In the genomic region with DNA sequence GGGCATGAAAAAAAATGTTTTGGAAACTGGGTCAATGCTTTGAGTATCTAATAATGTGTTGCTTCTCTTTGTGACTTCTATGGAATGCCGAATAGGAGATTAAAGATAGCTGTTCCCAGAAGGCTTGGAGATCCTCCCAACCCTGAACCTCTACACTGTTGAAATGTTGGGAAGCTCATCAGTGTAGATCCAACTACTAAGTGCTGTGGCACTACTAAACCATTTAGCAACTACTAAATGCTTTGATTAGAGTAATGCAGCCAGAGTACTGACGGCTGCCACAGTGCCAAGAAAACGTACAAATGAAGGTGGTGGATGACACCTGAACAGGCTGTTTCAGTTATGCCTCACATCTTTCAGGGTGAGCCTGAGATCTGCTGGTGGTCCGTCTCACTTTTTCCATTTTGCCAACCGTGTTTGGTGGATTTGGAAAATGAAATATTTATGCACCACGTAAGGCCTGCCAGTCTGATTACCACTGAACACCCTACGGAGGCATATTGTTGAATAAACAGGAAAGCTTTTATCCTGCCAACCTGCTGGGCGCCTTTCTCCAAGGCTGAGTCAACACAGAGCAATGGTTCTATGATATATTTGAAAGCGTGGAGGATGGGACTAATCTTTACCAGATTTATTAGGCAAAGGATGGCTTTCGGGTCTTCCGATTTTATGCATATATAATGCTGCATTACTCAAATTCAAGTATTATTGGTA, we compare ENCODE assay signal across 19 cellular contexts.
DNase-seq lines count a peak whose midpoint lies in the region; ATAC-seq and TF ChIP-seq lines count a peak whose summit lies in the region.
"Had no signal": no experiment of that assay in that cellular context is flagged by ENCODE, and none has a peak within 500 bp of the region (broad histone marks: within the 10 kb centered on the region; RNA-seq: fewer than 3 reads in every experiment).

No MANE protein-coding gene starts in this region.

- H3K27ac ChIP-seq in hepatocyte, result peak overlapping the region; percentile 45
- H3K27ac ChIP-seq: parathyroid adenoma, tibial nerve had no signal

- TF ChIP-seq CTCF in hepatocyte (IDR thresholded peaks at IDR 0.05; ENCODE audit: poor library complexity), result no peak

- DNase-seq in DMS153 treated with DMSO at 0.1 percent for 48 hours (lab: John Stamatoyannopoulos, UW; ENCODE audit: unreplicated experiment), result peak; percentile 77
- DNase-seq in NCI-H1417 treated with DMSO at 0.1 percent for 48 hours (lab: John Stamatoyannopoulos, UW), result peak; percentile 75
- DNase-seq in NCI-H748 (lab: John Stamatoyannopoulos, UW; ENCODE audit: unreplicated experiment), result peak; percentile 88
- DNase-seq in hepatocyte (ENCODE audit: low spot score), result peak; percentile 6
- no peak for DNase-seq in left colon
- DNase-seq: activated CD4-positive, alpha-beta T cell treated with anti-CD3 and anti-CD28 coated beads for 4 hours; activated CD8-positive, alpha-beta memory T cell treated with anti-CD3 and anti-CD28 coated beads, Interleukin-2, amount 10 ng/mL, durations not matched to agents 7 days and 5 days; CD4-positive, alpha-beta memory T cell; naive thymus-derived CD8-positive, alpha-beta T cell; NCI-H1048; SIG-M5; stimulated activated CD4-positive, alpha-beta T cell treated with anti-CD3 and anti-CD28 coated beads, Interleukin-1b, Interleukin-23, amount 100 ng/mL, for 48 hours; stimulated activated naive CD8-positive, alpha-beta T cell treated with anti-CD3 and anti-CD28 coated beads, Interleukin-15, Interleukin-2, amounts not matched to agents 100 U/mL and 50 U/mL, for 24 hours; T-helper 1 cell had no signal

- no peaks in the 10 kb centered on the region for H4K20me1 ChIP-seq in hepatocyte (ENCODE audit: insufficient read depth, poor library complexity, severe bottlenecking)

- H3K79me2 ChIP-seq in hepatocyte, result no peaks in the 10 kb centered on the region
- H3K79me2 ChIP-seq: parathyroid adenoma had no signal

- H3K9me2 ChIP-seq in hepatocyte (replicated peaks; ENCODE audit: insufficient read depth), result no peaks in the 10 kb centered on the region

- H3K9me3 ChIP-seq in hepatocyte (ENCODE audit: low read depth), result no peaks in the 10 kb centered on the region
- H3K9me3 ChIP-seq: HAP-1, tibial nerve had no signal

- H3K4me3 ChIP-seq in hepatocyte, result no peak overlapping the region
- H3K4me3 ChIP-seq: HAP-1, tibial nerve had no signal

- H3K4me1 ChIP-seq in hepatocyte (ENCODE audit: insufficient read depth), result no peaks in the 10 kb centered on the region
- H3K4me1 ChIP-seq: parathyroid adenoma, tibial nerve had no signal

- H3K36me3 ChIP-seq in hepatocyte (replicated peaks; ENCODE audit: insufficient read depth, low read depth), result no peaks in the 10 kb centered on the region
- H3K36me3 ChIP-seq: HAP-1, tibial nerve had no signal

- no peak overlapping the region for H3K4me2 ChIP-seq in hepatocyte

- no peak overlapping the region for H2AFZ ChIP-seq in hepatocyte
- H2AFZ ChIP-seq: parathyroid adenoma had no signal

- 82% methylated on average over 11 of the region's 11 CpGs for WGBS in hepatocyte (ENCODE audit: low lambda C conversion rate, missing lambda C conversion rate)

- no peaks in the 10 kb centered on the region for H3K27me3 ChIP-seq in hepatocyte
- H3K27me3 ChIP-seq: tibial nerve had no signal

- intact Hi-C loops in left colon (cut with DNase I, micrococcal nuclease), result no loop called here

- no peak for ATAC-seq in HG03095 (IDR thresholded peaks at IDR 0.05; ENCODE audit: unreplicated experiment)
- ATAC-seq in HG03342 (IDR thresholded peaks at IDR 0.05; ENCODE audit: unreplicated experiment), result no peak
- ATAC-seq in left colon, result no peak
- ATAC-seq: activated CD8-positive, alpha-beta memory T cell treated with anti-CD3 and anti-CD28 coated beads, Interleukin-2, amount 10 ng/mL, durations not matched to agents 7 days and 5 days; naive thymus-derived CD8-positive, alpha-beta T cell; stimulated activated naive CD8-positive, alpha-beta T cell treated with anti-CD3 and anti-CD28 coated beads, Interleukin-15, Interleukin-2, amounts not matched to agents 100 U/mL and 50 U/mL, for 24 hours had no signal

Comparison
In these comparisons a context has a peak if more than half of its experiments do, and no peak if none do; other contexts are left out.
1. DNase-seq: peak in DMS153 treated with DMSO at 0.1 percent for 48 hours (single experiment), NCI-H1417 treated with DMSO at 0.1 percent for 48 hours (single experiment), NCI-H748 (single experiment) and hepatocyte (single experiment); none in left colon (0 of 2).